In the genomic region with DNA sequence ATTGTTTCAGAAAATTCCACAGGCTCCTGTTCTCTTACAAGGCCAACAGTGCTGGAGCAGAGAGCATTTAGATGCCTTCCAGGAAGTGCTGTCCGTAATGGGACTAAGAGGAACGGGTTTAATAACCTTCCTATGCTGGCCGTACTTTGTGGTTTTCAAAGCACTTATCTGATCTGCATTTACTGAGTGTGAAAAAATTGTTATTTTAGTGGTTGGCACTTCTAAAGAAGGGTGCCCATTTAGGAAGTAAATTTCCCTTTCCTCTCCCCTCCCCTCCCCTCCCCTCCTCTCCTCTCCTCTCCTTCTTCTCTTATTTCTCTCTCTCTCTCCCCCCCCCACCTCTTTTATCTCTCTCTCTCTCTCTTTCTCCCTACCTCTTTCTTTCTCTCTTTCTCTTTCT, we compare ENCODE assay signal across 1 cellular context.
TF ChIP-seq lines count a peak whose summit lies in the region.

No MANE protein-coding gene starts in this region.

TF ChIP-seq in HepG2, 621 proteins besides CTCF, POLR2A, EP300 and RAD21:
- TF ChIP-seq ZNF441 (CRISPR knock-in tag; IDR thresholded peaks at IDR 0.05; ENCODE audit: borderline replicate concordance) (no peak), NFYB (CRISPR knock-in tag; IDR thresholded peaks at IDR 0.05) (no peak), HNRNPK (IDR thresholded peaks at IDR 0.05; ENCODE audit: low read depth, low read length, poor library complexity, severe bottlenecking) (peak; percentile 77), PCBP2 (optimal IDR thresholded peaks at IDR 0.05; ENCODE audit: low read depth, low read length, poor library complexity, severe bottlenecking) (peak; percentile 73)
- TF ChIP-seq, protein P1, sequence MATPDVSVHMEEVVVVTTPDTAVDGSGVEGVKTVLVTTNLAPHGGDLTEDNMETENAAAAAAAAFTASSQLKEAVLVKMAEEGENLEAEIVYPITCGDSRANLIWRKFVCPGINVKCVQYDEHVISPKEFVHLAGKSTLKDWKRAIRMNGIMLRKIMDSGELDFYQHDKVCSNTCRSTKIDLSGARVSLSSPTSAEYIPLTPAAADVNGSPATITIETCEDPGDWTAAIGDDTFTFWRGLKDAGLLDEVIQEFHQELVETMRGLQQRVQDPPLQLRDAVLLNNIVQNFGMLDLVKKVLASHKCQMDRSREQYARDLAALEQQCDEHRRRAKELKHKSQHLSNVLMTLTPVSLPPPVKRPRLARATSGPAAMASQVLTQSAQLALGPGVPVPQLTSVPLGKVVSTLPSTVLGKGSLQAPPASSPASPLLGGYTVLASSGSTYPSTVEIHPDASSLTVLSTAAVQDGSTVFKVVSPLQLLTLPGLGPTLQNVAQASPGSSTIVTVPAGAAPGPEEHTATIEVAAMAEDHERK (CRISPR knock-in tag; IDR thresholded peaks at IDR 0.05; ENCODE audit: low read depth): no peak
- TF ChIP-seq, protein P2, sequence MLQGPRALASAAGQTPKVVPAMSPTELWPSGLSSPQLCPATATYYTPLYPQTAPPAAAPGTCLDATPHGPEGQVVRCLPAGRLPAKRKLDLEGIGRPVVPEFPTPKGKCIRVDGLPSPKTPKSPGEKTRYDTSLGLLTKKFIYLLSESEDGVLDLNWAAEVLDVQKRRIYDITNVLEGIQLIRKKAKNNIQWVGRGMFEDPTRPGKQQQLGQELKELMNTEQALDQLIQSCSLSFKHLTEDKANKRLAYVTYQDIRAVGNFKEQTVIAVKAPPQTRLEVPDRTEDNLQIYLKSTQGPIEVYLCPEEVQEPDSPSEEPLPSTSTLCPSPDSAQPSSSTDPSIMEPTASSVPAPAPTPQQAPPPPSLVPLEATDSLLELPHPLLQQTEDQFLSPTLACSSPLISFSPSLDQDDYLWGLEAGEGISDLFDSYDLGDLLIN (CRISPR knock-in tag; IDR thresholded peaks at IDR 0.05; ENCODE audit: borderline replicate concordance): no peak
